26 cellular contexts compared by ENCODE assay signal in genomic region chr1:214532070-214532469, GRCh38. TPM values are rescaled to one million over a fixed set of nuclear protein-coding genes. Genes with fewer than 3 reads are reported as not detected.
"Had no signal": no experiment of that assay in that cellular context is flagged by ENCODE, and none has a peak within 500 bp of the region (broad histone marks: within the 10 kb centered on the region; RNA-seq: fewer than 3 reads in every experiment).

No MANE protein-coding gene starts in this region.

- DNase-seq: activated B cell treated with CpG ODN at 0.5 μM for 24 hours; activated CD4-positive, alpha-beta memory T cell treated with anti-CD3 and anti-CD28 coated beads for 36 hours; activated CD4-positive, alpha-beta T cell treated with anti-CD3 and anti-CD28 coated beads for 1 hour; activated CD4-positive, alpha-beta T cell treated with anti-CD3 and anti-CD28 coated beads, Interleukin-2, amount 10 ng/mL, durations not matched to agents 24 days and 14 days; activated CD8-positive, alpha-beta memory T cell treated with anti-CD3 and anti-CD28 coated beads for 24 hours; activated effector memory CD4-positive, alpha-beta T cell treated with anti-CD3 and anti-CD28 coated beads, Interleukin-2, amount 50 U/mL, for 16 hours; activated naive CD4-positive, alpha-beta T cell treated with Interleukin-2 at 50 U/mL for 16 hours; activated naive CD8-positive, alpha-beta T cell treated with anti-CD3 and anti-CD28 coated beads, Interleukin-2, amount 50 U/mL, for 24 hours; activated T-cell treated with anti-CD3 and anti-CD28 coated beads, Interleukin-2, amount 50 U/mL, for 4 hours; amniotic stem cell; MG63; NCI-H1092 treated with DMSO at 0.1 percent for 48 hours; NCI-H1417 treated with DMSO at 0.1 percent for 48 hours; NCI-H1694; NCI-H2029; NCI-H2107; NCI-H345; NCI-H510A treated with DMSO at 0.1 percent for 48 hours; NK-92 treated with Interleukin-12 subunit alpha and Interleukin-12 subunit beta, amount 100 ng/mL, for 24 hours; SHP77 treated with DMSO at 0.1 percent for 48 hours; T-helper 17 cell; T1000 had no signal

- H3K27ac Mint-ChIP-seq: activated B cell treated with CpG ODN at 0.5 μM for 24 hours; activated CD4-positive, alpha-beta memory T cell treated with anti-CD3 and anti-CD28 coated beads for 36 hours; activated CD4-positive, alpha-beta T cell treated with anti-CD3 and anti-CD28 coated beads, Interleukin-2, amount 10 ng/mL, durations not matched to agents 24 days and 14 days; activated naive CD4-positive, alpha-beta T cell treated with anti-CD3 and anti-CD28 coated beads, Interleukin-2, amount 50 U/mL, for 72 hours; activated naive CD8-positive, alpha-beta T cell treated with anti-CD3 and anti-CD28 coated beads, Interleukin-2, amount 50 U/mL, for 24 hours; brain; T-helper 17 cell had no signal

- H3K27ac ChIP-seq: KMS-11 had no signal

- H3K9me3 Mint-ChIP-seq: activated B cell treated with CpG ODN at 0.5 μM for 24 hours; activated CD4-positive, alpha-beta memory T cell treated with anti-CD3 and anti-CD28 coated beads for 36 hours; activated CD4-positive, alpha-beta T cell treated with anti-CD3 and anti-CD28 coated beads, Interleukin-2, amount 10 ng/mL, durations not matched to agents 24 days and 14 days; activated naive CD4-positive, alpha-beta T cell treated with anti-CD3 and anti-CD28 coated beads, Interleukin-2, amount 50 U/mL, for 72 hours; activated naive CD8-positive, alpha-beta T cell treated with anti-CD3 and anti-CD28 coated beads, Interleukin-2, amount 50 U/mL, for 24 hours; activated T-cell treated with anti-CD3 and anti-CD28 coated beads, Interleukin-2, amount 50 U/mL, for 4 hours had no signal

- H3K4me1 Mint-ChIP-seq: activated B cell treated with CpG ODN at 0.5 μM for 24 hours; activated naive CD8-positive, alpha-beta T cell treated with anti-CD3 and anti-CD28 coated beads, Interleukin-2, amount 50 U/mL, for 24 hours; T-helper 17 cell had no signal

- H3K9me3 ChIP-seq: MG63 had no signal

- H3K4me2 ChIP-seq: KMS-11 had no signal

- H3K4me3 ChIP-seq: MG63 had no signal

- H3K27me3 Mint-ChIP-seq: activated CD4-positive, alpha-beta memory T cell treated with anti-CD3 and anti-CD28 coated beads for 36 hours had no signal

- H3K27me3 ChIP-seq: MG63 had no signal

- ATAC-seq: activated naive CD4-positive, alpha-beta T cell treated with anti-CD3 and anti-CD28 coated beads, Interleukin-2, amount 50 U/mL, for 72 hours; activated naive CD8-positive, alpha-beta T cell treated with anti-CD3 and anti-CD28 coated beads, Interleukin-2, amount 50 U/mL, for 24 hours; activated T-cell treated with anti-CD3 and anti-CD28 coated beads, Interleukin-2, amount 50 U/mL, for 4 hours; Panc1; T-helper 17 cell had no signal

- H3K9ac ChIP-seq: KMS-11 had no signal

- H3K4me3 Mint-ChIP-seq: activated B cell treated with CpG ODN at 0.5 μM for 24 hours; activated CD4-positive, alpha-beta memory T cell treated with anti-CD3 and anti-CD28 coated beads for 36 hours; activated CD4-positive, alpha-beta T cell treated with anti-CD3 and anti-CD28 coated beads, Interleukin-2, amount 10 ng/mL, durations not matched to agents 24 days and 14 days; activated naive CD8-positive, alpha-beta T cell treated with anti-CD3 and anti-CD28 coated beads, Interleukin-2, amount 50 U/mL, for 24 hours; activated T-cell treated with anti-CD3 and anti-CD28 coated beads, Interleukin-2, amount 50 U/mL, for 4 hours; brain; T-helper 17 cell had no signal

- H3K36me3 Mint-ChIP-seq: activated CD4-positive, alpha-beta memory T cell treated with anti-CD3 and anti-CD28 coated beads for 36 hours; activated naive CD4-positive, alpha-beta T cell treated with anti-CD3 and anti-CD28 coated beads, Interleukin-2, amount 50 U/mL, for 72 hours had no signal

RNA-seq across cellular contexts. Expression of gene PTPN14, which starts 19.3 kb away (rescaled TPM):
- total RNA-seq: activated B cell treated with CpG ODN at 0.5 μM for 24 hours had no signal
